In genomic region chr5:14817762-14818136, GRCh38 we compare ENCODE assay signal across 7 cellular contexts. TPM values are rescaled to one million over a fixed set of nuclear protein-coding genes. Genes with fewer than 3 reads are reported as not detected.
DNase-seq lines count a peak whose midpoint lies in the region; ATAC-seq and TF ChIP-seq lines count a peak whose summit lies in the region.
"Not testable (repeated sequence)": the region's sequence is repeated elsewhere in the genome, so short reads cannot be mapped to it uniquely, and the experiment has no call there.

No MANE protein-coding gene starts in this region.

- not testable (repeated sequence) for H3K4me2 ChIP-seq in PC-3 (ENCODE audit: low read length); smooth muscle cell

- H3K36me3 Mint-ChIP-seq in activated naive CD8-positive, alpha-beta T cell: peaks cover 12% of the 10 kb centered on the region
- H3K36me3 Mint-ChIP-seq in immature natural killer cell: not testable (repeated sequence)

- 96% methylated on average over 2 of the region's 2 CpGs for WGBS in smooth muscle cell (ENCODE audit: low lambda C conversion rate)

- H3F3A ChIP-seq in PC-3 (ENCODE audit: low read length, unreplicated experiment); smooth muscle cell (ENCODE audit: low read depth): not testable (repeated sequence)

- not testable (repeated sequence) for BruUV-seq in PC-3 (replicated peaks; lab: Mats Ljungman, UMichigan)

- POLR2A ChIA-PET in PC-3 (lab: Charles Lee; ENCODE audit: unreplicated experiment): not testable (repeated sequence)

- not testable (repeated sequence) for H3K4me3 ChIP-seq in PC-3 (ENCODE audit: low read length); smooth muscle cell

- peaks cover 69% of the 10 kb centered on the region for H3K4me1 Mint-ChIP-seq in activated naive CD8-positive, alpha-beta T cell (ENCODE audit: low read depth)
- peaks cover 42 to 49% of the 10 kb centered on the region in 2 donors for H3K4me1 Mint-ChIP-seq in immature natural killer cell

- CTCF ChIA-PET in PC-3 (lab: Charles Lee): not testable (repeated sequence)

- not testable (repeated sequence) for H4K20me1 ChIP-seq in PC-3 (ENCODE audit: low read length); smooth muscle cell (ENCODE audit: low read depth)

- peak overlapping the region; percentile 37 for H3K27ac Mint-ChIP-seq in activated naive CD8-positive, alpha-beta T cell
- H3K27ac Mint-ChIP-seq in immature natural killer cell: peak overlapping the region in 4 of 6 donors; percentile 16 to 58 (median 44)

- ATAC-seq in GM18873 (IDR thresholded peaks at IDR 0.05; ENCODE audit: low FRiP score, unreplicated experiment): peak; percentile 52
- ATAC-seq in GM21723 (IDR thresholded peaks at IDR 0.05; ENCODE audit: unreplicated experiment): peak; percentile 74
- peak; percentile 11 for ATAC-seq in HG02870 (IDR thresholded peaks at IDR 0.05; ENCODE audit: unreplicated experiment)
- not testable (repeated sequence) for ATAC-seq in PC-3

- not testable (repeated sequence) for H3K36me3 ChIP-seq in PC-3 (ENCODE audit: low read depth, low read length); smooth muscle cell (ENCODE audit: low read depth)

- H3K9me3 ChIP-seq in PC-3 (ENCODE audit: low read length); smooth muscle cell (replicated peaks; ENCODE audit: low read depth): not testable (repeated sequence)

- peaks cover 22% of the 10 kb centered on the region for H3K4me1 ChIP-seq in PC-3 (ENCODE audit: insufficient read depth, low read length)
- not testable (repeated sequence) for H3K4me1 ChIP-seq in smooth muscle cell (ENCODE audit: low read depth)

- H3K9me2 ChIP-seq in PC-3 (replicated peaks; ENCODE audit: low read length): not testable (repeated sequence)

- not testable (repeated sequence) for H2AFZ ChIP-seq in PC-3 (ENCODE audit: low read length); smooth muscle cell (ENCODE audit: low read depth)

- H3K27ac ChIP-seq in PC-3 (ENCODE audit: low read length) (peak overlapping the region; percentile 30), smooth muscle cell (ENCODE audit: low read depth) (peak overlapping the region; percentile 38)

- H3K79me2 ChIP-seq in PC-3 (ENCODE audit: low read length); smooth muscle cell (ENCODE audit: low read depth): not testable (repeated sequence)

- intact Hi-C loops in PC-3 (cut with micrococcal nuclease): loop anchor here (10.0 kb wide), 1 partner anchor 47 kb away; no protein-coding TSS in a partner anchor

- not testable (repeated sequence) for H3K27me3 ChIP-seq in PC-3 (ENCODE audit: low read length); smooth muscle cell (ENCODE audit: low read depth)

- not testable (repeated sequence) for H3K4me3 Mint-ChIP-seq in activated naive CD8-positive, alpha-beta T cell
- peak overlapping the region in 2 of 5 donors; percentile 58 to 61 for H3K4me3 Mint-ChIP-seq in immature natural killer cell

- H3K27me3 Mint-ChIP-seq in activated naive CD8-positive, alpha-beta T cell; immature natural killer cell (ENCODE audit: low read depth in 3 of 3): not testable (repeated sequence)

- DNase-seq in PC-3; immature natural killer cell; smooth muscle cell (lab: John Stamatoyannopoulos, UW; ENCODE audit: unreplicated experiment): not testable (repeated sequence)

- H3K9ac ChIP-seq in PC-3 (ENCODE audit: low read length); smooth muscle cell (ENCODE audit: low read depth): not testable (repeated sequence)

- not testable (repeated sequence) for TF ChIP-seq CTCF in PC-3 (conservative IDR thresholded peaks at IDR 0.05; ENCODE audit: low read depth, low read length); smooth muscle cell (IDR thresholded peaks at IDR 0.05; ENCODE audit: borderline replicate concordance, insufficient read depth, poor library complexity, severe bottlenecking)

- H3K9me3 Mint-ChIP-seq in activated naive CD8-positive, alpha-beta T cell (ENCODE audit: low read depth); immature natural killer cell: not testable (repeated sequence)

RNA-seq across cellular contexts. Expression of gene ANKH, which starts 53.8 kb away (rescaled TPM):
- total RNA-seq in PC-3 (2014; rRNA removed) (10.9 and 11.6 TPM in 2 replicates), smooth muscle cell (37.3 and 48.0 TPM in 2 replicates)
- polyA plus RNA-seq in immature natural killer cell (10 to 100 TPM; 20.8 to 26.5 (median 25.4) TPM), smooth muscle cell (25.4 and 56.6 TPM in 2 replicates)
